1 cellular context compared by ENCODE assay signal in the genomic region with DNA sequence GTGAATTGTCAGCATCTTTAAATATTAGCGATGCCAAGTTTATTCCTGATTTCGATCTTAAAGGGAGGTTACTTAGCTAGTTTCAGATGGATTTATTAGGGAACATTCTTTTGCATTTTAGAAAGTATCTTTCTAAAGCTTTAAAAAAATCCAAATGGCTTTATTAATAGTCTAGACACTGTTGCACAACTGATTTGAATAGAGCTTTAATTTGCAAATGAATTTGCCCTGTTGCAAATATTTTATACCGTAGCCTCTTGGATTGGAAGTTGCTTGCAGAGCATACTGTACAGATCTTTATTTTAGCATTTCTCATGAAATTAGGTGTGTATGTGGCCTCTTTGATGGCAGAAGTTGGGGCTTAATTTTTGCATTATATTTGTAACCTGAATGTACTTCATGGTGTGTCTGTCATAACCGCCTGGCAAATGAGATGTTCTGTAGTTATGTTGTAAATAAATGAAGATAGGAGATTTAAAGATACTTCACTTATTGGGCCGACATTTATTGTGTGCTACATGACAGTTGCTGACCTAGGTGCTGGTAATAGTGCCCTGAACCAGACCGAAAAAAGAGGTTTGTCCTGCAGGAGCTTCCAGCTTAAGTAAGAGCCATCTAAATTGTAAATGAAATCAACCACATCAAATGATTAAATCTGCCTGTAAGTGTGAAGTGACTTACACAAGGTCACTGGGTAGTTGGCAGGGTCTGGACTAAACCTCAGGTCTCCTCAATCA.
TF ChIP-seq lines count a peak whose summit lies in the region.

No MANE protein-coding gene starts in this region.

TF ChIP-seq in HCT116, 20 proteins besides CTCF, POLR2A, EP300 and RAD21 (continued from another document):
- TF ChIP-seq, protein P1, sequence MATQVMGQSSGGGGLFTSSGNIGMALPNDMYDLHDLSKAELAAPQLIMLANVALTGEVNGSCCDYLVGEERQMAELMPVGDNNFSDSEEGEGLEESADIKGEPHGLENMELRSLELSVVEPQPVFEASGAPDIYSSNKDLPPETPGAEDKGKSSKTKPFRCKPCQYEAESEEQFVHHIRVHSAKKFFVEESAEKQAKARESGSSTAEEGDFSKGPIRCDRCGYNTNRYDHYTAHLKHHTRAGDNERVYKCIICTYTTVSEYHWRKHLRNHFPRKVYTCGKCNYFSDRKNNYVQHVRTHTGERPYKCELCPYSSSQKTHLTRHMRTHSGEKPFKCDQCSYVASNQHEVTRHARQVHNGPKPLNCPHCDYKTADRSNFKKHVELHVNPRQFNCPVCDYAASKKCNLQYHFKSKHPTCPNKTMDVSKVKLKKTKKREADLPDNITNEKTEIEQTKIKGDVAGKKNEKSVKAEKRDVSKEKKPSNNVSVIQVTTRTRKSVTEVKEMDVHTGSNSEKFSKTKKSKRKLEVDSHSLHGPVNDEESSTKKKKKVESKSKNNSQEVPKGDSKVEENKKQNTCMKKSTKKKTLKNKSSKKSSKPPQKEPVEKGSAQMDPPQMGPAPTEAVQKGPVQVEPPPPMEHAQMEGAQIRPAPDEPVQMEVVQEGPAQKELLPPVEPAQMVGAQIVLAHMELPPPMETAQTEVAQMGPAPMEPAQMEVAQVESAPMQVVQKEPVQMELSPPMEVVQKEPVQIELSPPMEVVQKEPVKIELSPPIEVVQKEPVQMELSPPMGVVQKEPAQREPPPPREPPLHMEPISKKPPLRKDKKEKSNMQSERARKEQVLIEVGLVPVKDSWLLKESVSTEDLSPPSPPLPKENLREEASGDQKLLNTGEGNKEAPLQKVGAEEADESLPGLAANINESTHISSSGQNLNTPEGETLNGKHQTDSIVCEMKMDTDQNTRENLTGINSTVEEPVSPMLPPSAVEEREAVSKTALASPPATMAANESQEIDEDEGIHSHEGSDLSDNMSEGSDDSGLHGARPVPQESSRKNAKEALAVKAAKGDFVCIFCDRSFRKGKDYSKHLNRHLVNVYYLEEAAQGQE (IDR thresholded peaks at IDR 0.05; ENCODE audit: low read depth), result no peak
- no peak for TF ChIP-seq YY1 (IDR thresholded peaks at IDR 0.05; ENCODE audit: extremely low read depth, insufficient replicate concordance, low read depth, low read length)
- TF ChIP-seq, protein P2, sequence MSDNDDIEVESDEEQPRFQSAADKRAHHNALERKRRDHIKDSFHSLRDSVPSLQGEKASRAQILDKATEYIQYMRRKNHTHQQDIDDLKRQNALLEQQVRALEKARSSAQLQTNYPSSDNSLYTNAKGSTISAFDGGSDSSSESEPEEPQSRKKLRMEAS (IDR thresholded peaks at IDR 0.05), result no peak
- TF ChIP-seq, protein P3, sequence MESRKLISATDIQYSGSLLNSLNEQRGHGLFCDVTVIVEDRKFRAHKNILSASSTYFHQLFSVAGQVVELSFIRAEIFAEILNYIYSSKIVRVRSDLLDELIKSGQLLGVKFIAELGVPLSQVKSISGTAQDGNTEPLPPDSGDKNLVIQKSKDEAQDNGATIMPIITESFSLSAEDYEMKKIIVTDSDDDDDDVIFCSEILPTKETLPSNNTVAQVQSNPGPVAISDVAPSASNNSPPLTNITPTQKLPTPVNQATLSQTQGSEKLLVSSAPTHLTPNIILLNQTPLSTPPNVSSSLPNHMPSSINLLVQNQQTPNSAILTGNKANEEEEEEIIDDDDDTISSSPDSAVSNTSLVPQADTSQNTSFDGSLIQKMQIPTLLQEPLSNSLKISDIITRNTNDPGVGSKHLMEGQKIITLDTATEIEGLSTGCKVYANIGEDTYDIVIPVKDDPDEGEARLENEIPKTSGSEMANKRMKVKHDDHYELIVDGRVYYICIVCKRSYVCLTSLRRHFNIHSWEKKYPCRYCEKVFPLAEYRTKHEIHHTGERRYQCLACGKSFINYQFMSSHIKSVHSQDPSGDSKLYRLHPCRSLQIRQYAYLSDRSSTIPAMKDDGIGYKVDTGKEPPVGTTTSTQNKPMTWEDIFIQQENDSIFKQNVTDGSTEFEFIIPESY (IDR thresholded peaks at IDR 0.05; ENCODE audit: extremely low read depth, insufficient replicate concordance, low read length), result no peak
- no peak for TF ChIP-seq ZNF274 (IDR thresholded peaks at IDR 0.05; ENCODE audit: low read depth, low read length)
- no peak for TF ChIP-seq SRF (IDR thresholded peaks at IDR 0.05; ENCODE audit: low read depth)
- no peak for TF ChIP-seq TCF7L2 (IDR thresholded peaks at IDR 0.05; ENCODE audit: borderline replicate concordance, extremely low read depth, insufficient read depth, insufficient read length)
- no peak for TF ChIP-seq CEBPB (IDR thresholded peaks at IDR 0.05; ENCODE audit: low read depth)
- no peak for TF ChIP-seq ELF1 (IDR thresholded peaks at IDR 0.05; ENCODE audit: borderline replicate concordance, low read depth)
TF ChIP-seq in HCT116: peak in this region for 0.
